Comparison of ENCODE assay signal across 10 cellular contexts in the genomic region with DNA sequence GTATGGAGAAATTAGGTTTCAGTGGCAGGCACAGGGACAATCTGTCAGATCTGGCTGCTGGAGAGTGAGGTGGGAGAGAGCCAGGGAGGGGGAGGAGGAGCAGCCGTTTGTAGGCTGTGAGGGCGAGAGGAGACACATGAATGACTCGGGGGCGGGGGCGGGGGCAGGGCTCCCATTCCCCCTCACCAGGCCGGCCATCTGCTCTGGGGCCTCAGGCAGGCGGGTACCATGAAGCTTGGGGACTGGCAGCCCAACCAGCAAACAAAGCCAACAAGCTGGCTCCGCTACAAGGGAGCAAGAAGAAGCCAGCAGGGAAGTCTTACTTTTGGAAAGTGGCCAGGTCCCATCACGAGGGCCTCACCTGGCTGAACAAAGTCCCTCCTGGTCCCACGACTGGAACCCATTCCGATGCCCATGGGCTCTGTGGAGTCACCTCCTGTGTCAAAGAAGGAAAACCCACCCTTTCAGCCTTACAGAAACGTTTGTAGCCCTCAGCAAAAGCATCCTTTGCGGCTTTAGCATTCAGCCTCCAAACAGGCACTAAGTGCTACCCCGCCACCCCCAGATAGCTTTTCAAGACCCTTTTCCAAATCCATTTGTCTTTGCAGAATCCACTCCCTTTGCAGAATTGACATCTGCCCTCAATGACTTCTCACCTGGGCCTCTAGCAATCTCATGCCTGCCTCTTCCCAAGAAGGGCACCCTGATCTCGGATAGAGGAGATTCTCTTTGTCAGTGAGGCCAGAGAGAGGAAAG. TPM values are rescaled to one million over a fixed set of nuclear protein-coding genes. Genes with fewer than 3 reads are reported as not detected.
DNase-seq lines count a peak whose midpoint lies in the region; ATAC-seq and TF ChIP-seq lines count a peak whose summit lies in the region.
"Had no signal": no experiment of that assay in that cellular context is flagged by ENCODE, and none has a peak within 500 bp of the region (broad histone marks: within the 10 kb centered on the region; RNA-seq: fewer than 3 reads in every experiment).

No MANE protein-coding gene starts in this region.

- in situ Hi-C loops in GM13976 (cut with MboI; ENCODE audit: low sequenced_read_pairs, unreplicated experiment), result loop anchor here (10.0 kb wide), 1 partner anchor 171 kb away; no protein-coding TSS in a partner anchor

- H3K79me2 ChIP-seq in neural progenitor cell (ENCODE audit: low read depth), result no peaks in the 10 kb centered on the region

- TF ChIP-seq CTCF in neural progenitor cell (IDR thresholded peaks at IDR 0.05) (no peak), GM13976 (IDR thresholded peaks at IDR 0.05; ENCODE audit: borderline replicate concordance, control extremely low read depth, extremely low read depth, insufficient read depth, missing control alignments) (no peak), gastroesophageal sphincter (IDR thresholded peaks at IDR 0.05) (no peak)

- H2AFZ ChIP-seq in neural progenitor cell (replicated peaks), result peak overlapping the region; percentile 99

- H3F3A ChIP-seq in neural progenitor cell (ENCODE audit: low read depth), result peaks cover 16% of the 10 kb centered on the region

- peak overlapping the region; percentile 89 for H3K27ac Mint-ChIP-seq in neural progenitor cell
- H3K27ac Mint-ChIP-seq: activated naive CD4-positive, alpha-beta T cell treated with anti-CD3 and anti-CD28 coated beads for 36 hours had no signal

- H4K20me1 ChIP-seq in neural progenitor cell (ENCODE audit: low read depth), result no peaks in the 10 kb centered on the region

- peak; percentile 34 to 57 for DNase-seq in SHP77 (lab: John Stamatoyannopoulos, UW)
- peak; percentile 45 for DNase-seq in neural progenitor cell (ENCODE audit: low spot score)
- no peak for DNase-seq in GM13976 (ENCODE audit: low spot score)
- no peak for DNase-seq in kidney tubule cell (ENCODE audit: low spot score)
- no peak for DNase-seq in GOT3 (lab: John Stamatoyannopoulos, UW)

- H3K36me3 ChIP-seq in neural progenitor cell (no peaks in the 10 kb centered on the region), gastroesophageal sphincter (no peaks in the 10 kb centered on the region)

- WGBS in gastroesophageal sphincter (ENCODE audit: low coverage in 1 of 2), 2 donors, result 19 to 60% methylated on average over 3 to 4 of the region's 15 CpGs

- H3K4me2 ChIP-seq in neural progenitor cell, result peak overlapping the region; percentile 29

- H3K27ac ChIP-seq in neural progenitor cell (no peak overlapping the region), gastroesophageal sphincter (no peak overlapping the region)

- no peak overlapping the region for H3K4me3 Mint-ChIP-seq in neural progenitor cell
- H3K4me3 Mint-ChIP-seq: activated naive CD4-positive, alpha-beta T cell treated with anti-CD3 and anti-CD28 coated beads for 36 hours had no signal

- H3K9me3 ChIP-seq in neural progenitor cell (ENCODE audit: low read depth), result no peaks in the 10 kb centered on the region
- no peaks in the 10 kb centered on the region for H3K9me3 ChIP-seq in gastroesophageal sphincter

- H3K4me1 ChIP-seq in neural progenitor cell, result peaks cover 31% of the 10 kb centered on the region
- H3K4me1 ChIP-seq in gastroesophageal sphincter, result peaks cover 0 to 9% (median 0%) of the 10 kb centered on the region in 3 donors

- no peak overlapping the region for H3K4me3 ChIP-seq in neural progenitor cell
- no peak overlapping the region for H3K4me3 ChIP-seq in gastroesophageal sphincter
- H3K4me3 ChIP-seq: lung had no signal

- peaks cover 2% of the 10 kb centered on the region for H3K9me3 Mint-ChIP-seq in neural progenitor cell
- H3K9me3 Mint-ChIP-seq: activated naive CD4-positive, alpha-beta T cell treated with anti-CD3 and anti-CD28 coated beads for 36 hours had no signal

- H3K4me1 Mint-ChIP-seq in neural progenitor cell, result peaks cover 33% of the 10 kb centered on the region

- ATAC-seq in GM18909 (IDR thresholded peaks at IDR 0.05; ENCODE audit: poor library complexity, unreplicated experiment), result peak; percentile 9
- ATAC-seq in HG03159 (IDR thresholded peaks at IDR 0.05; ENCODE audit: unreplicated experiment), result peak; percentile 8
- ATAC-seq in gastroesophageal sphincter, result no peak

- H3K36me3 Mint-ChIP-seq in neural progenitor cell, result no peaks in the 10 kb centered on the region

- TF ChIP-seq POLR2A in gastroesophageal sphincter (IDR thresholded peaks at IDR 0.05), result no peak

- H3K27me3 ChIP-seq in neural progenitor cell (no peaks in the 10 kb centered on the region), gastroesophageal sphincter (peaks cover 49% of the 10 kb centered on the region)

- peaks cover 7% of the 10 kb centered on the region for H3K27me3 Mint-ChIP-seq in neural progenitor cell (ENCODE audit: insufficient read depth, low read depth)

- no peak for TF ChIP-seq EP300 in gastroesophageal sphincter (IDR thresholded peaks at IDR 0.05)

- no peak overlapping the region for H3K9ac ChIP-seq in neural progenitor cell

RNA-seq across cellular contexts. Expression of a gene that starts 9.2 kb away (rescaled TPM):
- 0.43 and 0.74 TPM in 2 replicates for total RNA-seq in neural progenitor cell (ENCODE audit: low replicate concordance)
- total RNA-seq in gastroesophageal sphincter, result 1 to 10 TPM in 3 of 4 donors, under 1 TPM in 1; 0.93 to 2.0 (median 1.0) TPM
- total RNA-seq: activated naive CD4-positive, alpha-beta T cell treated with anti-CD3 and anti-CD28 coated beads for 36 hours had no signal

RNA-seq across cellular contexts. Expression of a gene that starts 37.3 kb away (rescaled TPM):
- total RNA-seq in neural progenitor cell (ENCODE audit: low replicate concordance) (11.7 and 22.9 TPM in 2 replicates), gastroesophageal sphincter (10 to 100 TPM; 16.2 to 33.0 (median 27.3) TPM)

Comparison
In these comparisons a context has a peak if more than half of its experiments do, and no peak if none do; other contexts are left out.
1. DNase-seq: peak in SHP77 (2 of 2) and neural progenitor cell (single experiment); none in GM13976 (single experiment), kidney tubule cell (single experiment) and GOT3 (single experiment).